11 cellular contexts compared by ENCODE assay signal in genomic region chr18:55251186-55251995, GRCh38.
DNase-seq lines count a peak whose midpoint lies in the region; ATAC-seq, FAIRE-seq and TF ChIP-seq lines count a peak whose summit lies in the region.
"Had no signal": no experiment of that assay in that cellular context is flagged by ENCODE, and none has a peak within 500 bp of the region (broad histone marks: within the 10 kb centered on the region; RNA-seq: fewer than 3 reads in every experiment).

No MANE protein-coding gene starts in this region.

- H3K4me1 ChIP-seq in right atrium auricular region, result peaks cover 0 to 22% of the 10 kb centered on the region in 2 donors

- no peaks in the 10 kb centered on the region for H3K27me3 ChIP-seq in right atrium auricular region

- peak overlapping the region; percentile 61 for H3K27ac Mint-ChIP-seq in T-helper 2 cell treated with Interferon-gamma antibody and Interleukin-4, amounts not matched to agents 5 μg/mL and 100 μg/mL, for 36 hours
- peak overlapping the region; percentile 0 for H3K27ac Mint-ChIP-seq in stimulated activated effector memory CD8-positive, alpha-beta T cell treated with anti-CD3 and anti-CD28 coated beads, Interleukin-12 subunit alpha, Interleukin-12 subunit beta, amount 100 ng/mL, for 72 hours

- no peak for ATAC-seq in stimulated activated effector memory CD8-positive, alpha-beta T cell treated with anti-CD3 and anti-CD28 coated beads, Interleukin-12 subunit alpha, Interleukin-12 subunit beta, amount 100 ng/mL, for 72 hours
- no peak for ATAC-seq in GM18517 (IDR thresholded peaks at IDR 0.05; ENCODE audit: unreplicated experiment)
- no peak for ATAC-seq in HG03460 (IDR thresholded peaks at IDR 0.05; ENCODE audit: unreplicated experiment)

- peak; percentile 68 for FAIRE-seq in GM19239 (lab: Jason Lieb, UNC)

- H3K27me3 Mint-ChIP-seq in T-helper 2 cell treated with Interferon-gamma antibody and Interleukin-4, amounts not matched to agents 5 μg/mL and 100 μg/mL, for 36 hours (ENCODE audit: low read depth), result no peaks in the 10 kb centered on the region

- H3K4me1 Mint-ChIP-seq in T-helper 2 cell treated with Interferon-gamma antibody and Interleukin-4, amounts not matched to agents 5 μg/mL and 100 μg/mL, for 36 hours (ENCODE audit: low read depth), result peaks cover 38% of the 10 kb centered on the region
- H3K4me1 Mint-ChIP-seq in stimulated activated effector memory CD8-positive, alpha-beta T cell treated with anti-CD3 and anti-CD28 coated beads, Interleukin-12 subunit alpha, Interleukin-12 subunit beta, amount 100 ng/mL, for 72 hours, result peaks cover 6% of the 10 kb centered on the region

- peaks cover 28% of the 10 kb centered on the region for H3K36me3 ChIP-seq in right atrium auricular region

- DNase-seq in GM19239 (ENCODE audit: insufficient read length, low spot score) (no peak), right atrium auricular region (ENCODE audit: low spot score) (no peak), NCI-H524 treated with DMSO at 0.1 percent for 48 hours (lab: John Stamatoyannopoulos, UW) (no peak), inferior parietal cortex (ENCODE audit: extremely low spot score) (no peak)
- DNase-seq in T-helper 2 cell treated with Interferon-gamma antibody and Interleukin-4, amounts not matched to agents 5 μg/mL and 100 μg/mL, for 36 hours (ENCODE audit: low spot score), result no peak
- no peak for DNase-seq in stimulated activated effector memory CD8-positive, alpha-beta T cell treated with anti-CD3 and anti-CD28 coated beads, Interleukin-12 subunit alpha, Interleukin-12 subunit beta, amount 100 ng/mL, for 72 hours (ENCODE audit: low spot score in 2 of 2)
- DNase-seq: glutamatergic neuron; stimulated activated naive CD4-positive, alpha-beta T cell treated with Interleukin-2 at 50 U/mL for 16 hours had no signal

- TF ChIP-seq CTCF in right atrium auricular region (IDR thresholded peaks at IDR 0.05), result no peak

- H3K4me3 Mint-ChIP-seq in T-helper 2 cell treated with Interferon-gamma antibody and Interleukin-4, amounts not matched to agents 5 μg/mL and 100 μg/mL, for 36 hours, result peak overlapping the region; percentile 47
- peak overlapping the region; percentile 3 for H3K4me3 Mint-ChIP-seq in stimulated activated effector memory CD8-positive, alpha-beta T cell treated with anti-CD3 and anti-CD28 coated beads, Interleukin-12 subunit alpha, Interleukin-12 subunit beta, amount 100 ng/mL, for 72 hours

- peak overlapping the region; percentile 52 to 60 for H3K27ac ChIP-seq in right atrium auricular region
- H3K27ac ChIP-seq: parathyroid adenoma had no signal

- no peaks in the 10 kb centered on the region for H3K9me3 Mint-ChIP-seq in T-helper 2 cell treated with Interferon-gamma antibody and Interleukin-4, amounts not matched to agents 5 μg/mL and 100 μg/mL, for 36 hours
- no peaks in the 10 kb centered on the region for H3K9me3 Mint-ChIP-seq in stimulated activated effector memory CD8-positive, alpha-beta T cell treated with anti-CD3 and anti-CD28 coated beads, Interleukin-12 subunit alpha, Interleukin-12 subunit beta, amount 100 ng/mL, for 72 hours

- no peaks in the 10 kb centered on the region for H3K9me3 ChIP-seq in right atrium auricular region

- peaks cover 2% of the 10 kb centered on the region for H3K36me3 Mint-ChIP-seq in T-helper 2 cell treated with Interferon-gamma antibody and Interleukin-4, amounts not matched to agents 5 μg/mL and 100 μg/mL, for 36 hours (ENCODE audit: low read depth)
- no peaks in the 10 kb centered on the region for H3K36me3 Mint-ChIP-seq in stimulated activated effector memory CD8-positive, alpha-beta T cell treated with anti-CD3 and anti-CD28 coated beads, Interleukin-12 subunit alpha, Interleukin-12 subunit beta, amount 100 ng/mL, for 72 hours

- H3K4me3 ChIP-seq in right atrium auricular region, result no peak overlapping the region
